ENCODE assay signal across 10 cellular contexts in the genomic region with DNA sequence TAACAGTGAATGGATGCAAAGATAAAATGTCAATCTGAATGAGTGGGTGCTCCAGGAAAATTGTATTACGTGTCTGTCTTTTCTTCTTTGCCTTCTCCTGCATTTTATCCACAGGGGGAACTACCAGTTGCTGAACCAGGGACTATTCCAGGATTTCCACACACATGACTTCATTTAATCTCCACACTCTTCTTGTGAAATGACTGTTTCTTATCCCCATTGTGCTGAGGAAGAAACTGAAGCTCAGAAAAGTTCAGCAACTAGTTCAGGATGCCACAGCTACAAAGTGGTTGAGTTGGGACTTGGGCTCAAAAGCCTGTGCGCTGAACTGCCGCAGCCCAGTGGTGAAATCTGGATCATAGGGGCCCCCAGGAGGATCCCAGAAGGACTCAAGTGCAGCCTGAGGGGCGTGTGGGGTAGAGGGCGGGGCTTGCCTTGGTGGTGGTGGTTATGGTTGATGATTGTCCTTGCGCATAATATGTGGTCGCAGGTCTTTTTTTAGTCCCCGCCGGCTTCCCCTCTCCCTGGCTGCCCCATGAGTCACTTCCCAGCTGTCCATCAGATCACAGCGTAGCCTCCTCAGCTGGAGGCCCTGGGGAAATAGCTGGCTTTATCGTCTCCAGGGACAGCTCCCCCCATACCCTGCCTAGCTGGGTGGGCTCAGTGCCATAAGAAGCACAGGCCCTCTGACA.
DNase-seq lines count a peak whose midpoint lies in the region; ATAC-seq and TF ChIP-seq lines count a peak whose summit lies in the region.
"Had no signal": no experiment of that assay in that cellular context is flagged by ENCODE, and none has a peak within 500 bp of the region (broad histone marks: within the 10 kb centered on the region; RNA-seq: fewer than 3 reads in every experiment).

No MANE protein-coding gene starts in this region.

- no peak for TF ChIP-seq CTCF in cardiac fibroblast (IDR thresholded peaks at IDR 0.05; ENCODE audit: low read depth, low read length)

- H3K4me1 ChIP-seq in neuronal stem cell (ENCODE audit: control insufficient read depth in 2 of 2, insufficient read depth in 1 of 2, low read depth in 1 of 2, low read length in 2 of 2): peaks cover 6 to 10% of the 10 kb centered on the region in 2 donors
- H3K4me1 ChIP-seq: right lobe of liver had no signal

- H2AK5ac ChIP-seq in neuronal stem cell (ENCODE audit: low read depth, low read length): no peak overlapping the region

- no peak overlapping the region for H4K91ac ChIP-seq in neuronal stem cell (ENCODE audit: low read depth, low read length, poor library complexity)

- no peak overlapping the region for H4K8ac ChIP-seq in neuronal stem cell (ENCODE audit: low read depth, low read length)

- H2BK15ac ChIP-seq in neuronal stem cell (ENCODE audit: low read length): no peak overlapping the region

- WGBS in neuronal stem cell (ENCODE audit: extremely low coverage in 2 of 2, insufficient read length in 2 of 2, insufficient replicate concordance in 1 of 2), 2 donors: no CpG with 5 or more reads among the region's 11 CpGs

- H2BK12ac ChIP-seq in neuronal stem cell (ENCODE audit: low read length): no peak overlapping the region

- H3K4me3 ChIP-seq in cardiac fibroblast (replicated peaks in 1 of 2; ENCODE audit: low read depth in 2 of 2, low read length in 2 of 2): no peak overlapping the region
- H3K4me3 ChIP-seq in neuronal stem cell (ENCODE audit: low read length in 2 of 2): no peak overlapping the region
- H3K4me3 ChIP-seq: right lobe of liver had no signal

- H3K79me1 ChIP-seq in neuronal stem cell (ENCODE audit: low read depth, low read length): no peaks in the 10 kb centered on the region

- H3K9ac ChIP-seq in neuronal stem cell (ENCODE audit: low read depth, low read length, poor library complexity): no peak overlapping the region

- ATAC-seq in GM21576 (IDR thresholded peaks at IDR 0.05; ENCODE audit: unreplicated experiment): no peak
- no peak for ATAC-seq in GM18861 (IDR thresholded peaks at IDR 0.05; ENCODE audit: unreplicated experiment)
- ATAC-seq: stimulated activated memory B cell treated with anti-CD40 and anti-IgM and Interleukin-4, amounts not matched to agents 10 μg/mL and 1 μg/mL and 100 μg/mL, for 72 hours had no signal

- H3K27ac ChIP-seq in neuronal stem cell (replicated peaks; ENCODE audit: low read length): no peak overlapping the region
- H3K27ac ChIP-seq: right lobe of liver had no signal

- no peak overlapping the region for H2BK120ac ChIP-seq in neuronal stem cell (ENCODE audit: low read depth, low read length)

- H3K27me3 ChIP-seq in neuronal stem cell (ENCODE audit: control insufficient read depth in 3 of 3, insufficient read depth in 3 of 3, low read depth in 1 of 3, low read length in 3 of 3): no peaks in the 10 kb centered on the region
- H3K27me3 ChIP-seq: right lobe of liver had no signal

- H3K14ac ChIP-seq in neuronal stem cell (ENCODE audit: low read length): no peak overlapping the region

- no peaks in the 10 kb centered on the region for H3K9me3 ChIP-seq in neuronal stem cell (replicated peaks in 1 of 2; ENCODE audit: control insufficient read depth in 2 of 2, insufficient read depth in 1 of 2, low read depth in 1 of 2, low read length in 2 of 2)
- H3K9me3 ChIP-seq: right lobe of liver had no signal

- DNase-seq in activated CD4-positive, alpha-beta T cell treated with anti-CD3 and anti-CD28 coated beads for 48 hours: peak; percentile 28
- DNase-seq in activated CD4-positive, alpha-beta T cell treated with anti-CD3 and anti-CD28 coated beads for 4 hours: no peak
- DNase-seq in NOMO-1 (lab: John Stamatoyannopoulos, UW; ENCODE audit: unreplicated experiment in 2 of 2) (peak; percentile 85 to 90), cardiac fibroblast (ENCODE audit: low read depth in 2 of 2) (peak; percentile 29 to 69), neuronal stem cell (ENCODE audit: low spot score) (no peak), HuH-7 (ENCODE audit: low spot score) (no peak)
- DNase-seq: right lobe of liver had no signal

- H3K4ac ChIP-seq in neuronal stem cell (ENCODE audit: low read length): no peak overlapping the region

- H3K18ac ChIP-seq in neuronal stem cell (ENCODE audit: low read length): peak overlapping the region; percentile 18

- H3K4me2 ChIP-seq in neuronal stem cell (ENCODE audit: insufficient read depth, low read length, poor library complexity, severe bottlenecking): no peak overlapping the region

- H2AFZ ChIP-seq in neuronal stem cell (ENCODE audit: low read length): peak overlapping the region; percentile 33

- no peak overlapping the region for H2BK5ac ChIP-seq in neuronal stem cell (ENCODE audit: low read length)

- H3K23ac ChIP-seq in neuronal stem cell (ENCODE audit: low read depth, low read length, poor library complexity): no peak overlapping the region

- H3K36me3 ChIP-seq in neuronal stem cell (replicated peaks in 1 of 2; ENCODE audit: control insufficient read depth in 2 of 2, insufficient read depth in 2 of 2, low read length in 2 of 2): no peaks in the 10 kb centered on the region
- H3K36me3 ChIP-seq: right lobe of liver had no signal

Comparison
In these comparisons a context has a peak if more than half of its experiments do, and no peak if none do; other contexts are left out.
1. DNase-seq: peak in activated CD4-positive, alpha-beta T cell treated with anti-CD3 and anti-CD28 coated beads for 48 hours (single experiment), NOMO-1 (2 of 2) and cardiac fibroblast (2 of 2); none in activated CD4-positive, alpha-beta T cell treated with anti-CD3 and anti-CD28 coated beads for 4 hours (0 of 2), neuronal stem cell (single experiment) and HuH-7 (single experiment).